11 cellular contexts compared by ENCODE assay signal in genomic region chr3:49638445-49638844, GRCh38. TPM values are rescaled to one million over a fixed set of nuclear protein-coding genes. Genes with fewer than 3 reads are reported as not detected.
DNase-seq lines count a peak whose midpoint lies in the region; ATAC-seq and TF ChIP-seq lines count a peak whose summit lies in the region.
"Had no signal": no experiment of that assay in that cellular context is flagged by ENCODE, and none has a peak within 500 bp of the region (broad histone marks: within the 10 kb centered on the region; RNA-seq: fewer than 3 reads in every experiment).

No MANE protein-coding gene starts in this region.

- peak overlapping the region; percentile 32; the same call in 1 of the 2 replicates for H3K4me2 ChIP-seq in PC-3 (ENCODE audit: low read length)

- no peak for TF ChIP-seq CTCF in PC-3 (conservative IDR thresholded peaks at IDR 0.05; ENCODE audit: low read depth, low read length)

- no peaks in the 10 kb centered on the region for H3K27me3 ChIP-seq in PC-3 (ENCODE audit: low read length)
- H3K27me3 ChIP-seq: right atrium auricular region had no signal

- no peaks in the 10 kb centered on the region for H4K20me1 ChIP-seq in PC-3 (ENCODE audit: low read length)

- intact Hi-C loops in PC-3 (cut with micrococcal nuclease) = loop anchor here (1.0 kb wide), 1 partner anchor 33 kb away; no protein-coding TSS in a partner anchor

- POLR2A ChIA-PET in PC-3 (lab: Charles Lee; ENCODE audit: unreplicated experiment) = interaction anchor here (0.5 to 0.6 kb wide), 2 partner anchors 45 to 518 kb away, joined by 3 to 4 read pairs; no protein-coding TSS in a partner anchor

- no peaks in the 10 kb centered on the region for H3K36me3 ChIP-seq in PC-3 (ENCODE audit: low read depth, low read length)
- H3K36me3 ChIP-seq: lower lobe of right lung, right atrium auricular region had no signal

- H3K79me2 ChIP-seq in PC-3 (ENCODE audit: low read length) = no peaks in the 10 kb centered on the region

- no peaks in the 10 kb centered on the region for H3F3A ChIP-seq in PC-3 (ENCODE audit: low read length, unreplicated experiment)

- H3K4me1 ChIP-seq in PC-3 (ENCODE audit: insufficient read depth, low read length) = peaks cover 8% of the 10 kb centered on the region
- H3K4me1 ChIP-seq: lower lobe of right lung, right atrium auricular region had no signal

- peak; percentile 80 for DNase-seq in H4 (ENCODE audit: low spot score)
- DNase-seq in PC-3 = peak; percentile 78
- DNase-seq in epithelial cell of prostate (ENCODE audit: low read depth, low spot score) = peak; percentile 20
- peak; percentile 30 for DNase-seq in renal cortical epithelial cell (ENCODE audit: low read depth)
- no peak for DNase-seq in cerebellar cortex (ENCODE audit: low spot score)
- DNase-seq: GDM1, NCI-H1436 had no signal

- H3K4me3 ChIP-seq in PC-3 (ENCODE audit: low read length) = no peak overlapping the region
- H3K4me3 ChIP-seq: lower lobe of right lung, right atrium auricular region had no signal

- no peaks in the 10 kb centered on the region for H3K9me2 ChIP-seq in PC-3 (replicated peaks; ENCODE audit: low read length)

- BruUV-seq in PC-3 (replicated peaks; lab: Mats Ljungman, UMichigan) = no TSS peak

- H3K27ac ChIP-seq in PC-3 (ENCODE audit: low read length) (no peak overlapping the region), epithelial cell of prostate (no peak overlapping the region)
- H3K27ac ChIP-seq: lower lobe of right lung, right atrium auricular region had no signal

- no peak overlapping the region for H3K9ac ChIP-seq in PC-3 (ENCODE audit: low read length)

- H2AFZ ChIP-seq in PC-3 (ENCODE audit: low read length) = 0 out of 2 replicates have a peak overlapping the region, but pooled peaks have one; percentile 3

- no peaks in the 10 kb centered on the region for H3K9me3 ChIP-seq in PC-3 (ENCODE audit: low read length)
- H3K9me3 ChIP-seq: lower lobe of right lung, right atrium auricular region had no signal

- ATAC-seq in PC-3 = peak; percentile 98
- ATAC-seq in GM18858 (IDR thresholded peaks at IDR 0.05; ENCODE audit: unreplicated experiment) = no peak
- no peak for ATAC-seq in HG02588 (IDR thresholded peaks at IDR 0.05; ENCODE audit: unreplicated experiment)
- ATAC-seq: lower lobe of right lung had no signal

- CTCF ChIA-PET in PC-3 (lab: Charles Lee) = interaction anchor here (0.6 kb wide), 1 partner anchor 33 kb away, joined by 3 read pairs; no protein-coding TSS in a partner anchor

RNA-seq across cellular contexts. Expression of gene APEH, which starts 35.7 kb away (rescaled TPM):
- total RNA-seq in H4 (2014; rRNA removed; shearing (Covaris generic)) = 78.3 and 86.6 TPM in 2 replicates
- total RNA-seq in PC-3 (2014; rRNA removed) (236 and 246 TPM in 2 replicates), renal cortical epithelial cell (233 and 345 TPM in 2 replicates)

RNA-seq across cellular contexts. Expression of gene MST1, which starts 50.8 kb away (rescaled TPM):
- total RNA-seq in H4 (2014; rRNA removed; shearing (Covaris generic)) = 0.10 TPM in 1 of 2 replicates, not detected in the other
- 1.7 and 2.8 TPM in 2 replicates for total RNA-seq in PC-3 (2014; rRNA removed)
- 2.3 and 11.7 TPM in 2 replicates for total RNA-seq in renal cortical epithelial cell

RNA-seq across cellular contexts. Expression of gene RNF123, which starts 50.9 kb away (rescaled TPM):
- 8.4 and 11.8 TPM in 2 replicates for total RNA-seq in H4 (2014; rRNA removed; shearing (Covaris generic))
- 38.6 and 43.0 TPM in 2 replicates for total RNA-seq in PC-3 (2014; rRNA removed)
- 11.8 and 36.9 TPM in 2 replicates for total RNA-seq in renal cortical epithelial cell
